In genomic region chr6:149864578-149865535, GRCh38 we compare ENCODE assay signal across 9 cellular contexts. TPM values are rescaled to one million over a fixed set of nuclear protein-coding genes. Genes with fewer than 3 reads are reported as not detected.
DNase-seq lines count a peak whose midpoint lies in the region; ATAC-seq, FAIRE-seq and TF ChIP-seq lines count a peak whose summit lies in the region.
"Had no signal": no experiment of that assay in that cellular context is flagged by ENCODE, and none has a peak within 500 bp of the region (broad histone marks: within the 10 kb centered on the region; RNA-seq: fewer than 3 reads in every experiment).

No MANE protein-coding gene starts in this region.

- no peaks in the 10 kb centered on the region for H3K36me3 ChIP-seq in BLaER1 treated with 17β-estradiol and CSF1 and Interleukin-3, amounts not matched to agents 10 nM and 100 nM
- H3K36me3 ChIP-seq in urinary bladder (ENCODE audit: insufficient read depth) = no peaks in the 10 kb centered on the region

- H3K27ac ChIP-seq in BLaER1 treated with 17β-estradiol and CSF1 and Interleukin-3, amounts not matched to agents 10 nM and 100 nM = peak overlapping the region in 7 of 11 experiments; percentile 23 to 75 (median 69); a peak in 9 of 22 replicates
- H3K27ac ChIP-seq in urinary bladder (ENCODE audit: low read depth) = peak overlapping the region; percentile 93

- DNase-seq in GM20000 (ENCODE audit: low spot score) (peak; percentile 82), NCI-H2196 treated with DMSO at 0.1 percent for 48 hours (lab: John Stamatoyannopoulos, UW; ENCODE audit: unreplicated experiment) (peak; percentile 46), mucosa of gallbladder (ENCODE audit: low spot score) (peak; percentile 56), GM12892 (ENCODE audit: insufficient read length) (no peak)
- peak; percentile 36 for DNase-seq in activated CD4-positive, alpha-beta T cell treated with anti-CD3 and anti-CD28 coated beads for 48 hours

- no peak for FAIRE-seq in GM12892 (lab: Jason Lieb, UNC)

- no peak for TF ChIP-seq POLR2A in GM12892 (IDR thresholded peaks at IDR 0.05; ENCODE audit: low read depth, low read length)

- no peaks in the 10 kb centered on the region for H3K27me3 ChIP-seq in BLaER1 treated with 17β-estradiol and CSF1 and Interleukin-3, amounts not matched to agents 10 nM and 100 nM

- no peaks in the 10 kb centered on the region for H3K9me3 ChIP-seq in BLaER1 treated with 17β-estradiol and CSF1 and Interleukin-3, amounts not matched to agents 10 nM and 100 nM (replicated peaks in 1 of 11)

- H3K4me3 ChIP-seq in BLaER1 treated with 17β-estradiol and CSF1 and Interleukin-3, amounts not matched to agents 10 nM and 100 nM = peak overlapping the region; percentile 65 to 83 (median 76)
- peak overlapping the region; percentile 89 for H3K4me3 ChIP-seq in urinary bladder (ENCODE audit: low read depth, low read length)

- no peak for TF ChIP-seq CTCF in GM20000 (IDR thresholded peaks at IDR 0.05; ENCODE audit: extremely low read depth, missing control alignments)

- 13% methylated on average over 23 of the region's 23 CpGs for WGBS in urinary bladder

- H4K20me1 ChIP-seq in BLaER1 treated with 17β-estradiol and CSF1 and Interleukin-3, amounts not matched to agents 10 nM and 100 nM = peaks cover 0 to 22% (median 0%) of the 10 kb centered on the region in 11 experiments; a peak in 7 of 22 replicates

- H3K9ac ChIP-seq in BLaER1 treated with 17β-estradiol and CSF1 and Interleukin-3, amounts not matched to agents 10 nM and 100 nM = peak overlapping the region; percentile 71 to 83 (median 79); a peak in 20 of 22 replicates

- peak overlapping the region; percentile 90 to 99 (median 97) for H3K4me2 ChIP-seq in BLaER1 treated with 17β-estradiol and CSF1 and Interleukin-3, amounts not matched to agents 10 nM and 100 nM

- H3K4me1 ChIP-seq in BLaER1 treated with 17β-estradiol and CSF1 and Interleukin-3, amounts not matched to agents 10 nM and 100 nM = peaks cover 15 to 40% (median 28%) of the 10 kb centered on the region in 10 experiments
- peaks cover 2% of the 10 kb centered on the region for H3K4me1 ChIP-seq in urinary bladder (ENCODE audit: insufficient read depth)

- peak; percentile 23 for ATAC-seq in esophagus mucosa

RNA-seq across cellular contexts. Expression of gene LRP11, which starts 0.7 kb away (rescaled TPM):
- total RNA-seq in esophagus mucosa = 41.8 TPM
- 50.0 TPM for total RNA-seq in mucosa of gallbladder
- 50.2 TPM for total RNA-seq in urinary bladder
- polyA plus RNA-seq in urinary bladder = 26.6 TPM
- polyA plus RNA-seq in GM12892 (2012; ENCODE audit: missing spikeins) = not detected

RNA-seq across cellular contexts. Expression of gene RAET1E, which starts 33.1 kb away (rescaled TPM):
- 101 TPM for total RNA-seq in esophagus mucosa
- 0.23 TPM for total RNA-seq in mucosa of gallbladder
- total RNA-seq in urinary bladder = 0.74 TPM
- 0.99 TPM for polyA plus RNA-seq in urinary bladder
- not detected for polyA plus RNA-seq in GM12892 (2012; ENCODE audit: missing spikeins)
- total RNA-seq: T-helper 1 cell treated with Interleukin-12 subunit alpha and Interleukin-12 subunit beta and Interleukin-4 antibody, amounts not matched to agents 30 ng/mL and 1 ng/mL, for 36 hours had no signal

RNA-seq across cellular contexts. Expression of gene RAET1G, which starts 58.1 kb away (rescaled TPM):
- total RNA-seq in esophagus mucosa (24.7 TPM), mucosa of gallbladder (0.52 TPM), urinary bladder (1.2 TPM)
- 3.4 TPM for polyA plus RNA-seq in urinary bladder
- not detected for polyA plus RNA-seq in GM12892 (2012; ENCODE audit: missing spikeins)
- total RNA-seq: T-helper 1 cell treated with Interleukin-12 subunit alpha and Interleukin-12 subunit beta and Interleukin-4 antibody, amounts not matched to agents 30 ng/mL and 1 ng/mL, for 36 hours had no signal

Comparison
In these comparisons a context has a peak if more than half of its experiments do, and no peak if none do; other contexts are left out.
1. RNA of gene RAET1E, which starts 33.1 kb away (total RNA-seq): 101 TPM in esophagus mucosa (single experiment); 0.74 TPM in urinary bladder (single experiment) and 0.23 TPM in mucosa of gallbladder (single experiment); every median in the first group is over 10 times any median in the second.
2. RNA of gene RAET1G, which starts 58.1 kb away (total RNA-seq): 24.7 TPM in esophagus mucosa (single experiment); 1.2 TPM in urinary bladder (single experiment) and 0.52 TPM in mucosa of gallbladder (single experiment); every median in the first group is over 10 times any median in the second.